26 cellular contexts compared by ENCODE assay signal in the genomic region with DNA sequence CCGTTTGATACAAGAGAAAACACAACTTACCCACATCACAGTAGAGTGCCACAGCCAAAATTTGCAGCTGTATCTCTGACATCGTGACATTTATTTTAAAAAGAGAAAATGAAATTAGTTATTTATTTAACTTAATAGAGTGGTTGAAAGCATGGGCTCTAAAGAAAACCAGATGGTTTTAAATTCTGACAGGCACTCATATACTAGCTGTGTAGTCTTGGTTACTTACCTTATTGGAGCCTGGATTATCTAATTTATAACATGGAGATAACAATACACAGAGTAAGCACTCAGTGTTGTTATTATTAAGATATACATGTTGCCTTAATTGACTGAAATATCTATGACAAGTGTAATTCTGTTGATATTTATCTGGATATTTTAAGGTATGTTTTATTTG.
"Had no signal": no experiment of that assay in that cellular context is flagged by ENCODE, and none has a peak within 500 bp of the region (broad histone marks: within the 10 kb centered on the region; RNA-seq: fewer than 3 reads in every experiment).

No MANE protein-coding gene starts in this region.

- H3K36me3 ChIP-seq: stomach, suprapubic skin, thoracic aorta, thyroid gland, tibial artery, tibial nerve, transverse colon, upper lobe of left lung, upper lobe of right lung, uterus, vagina had no signal

- H3K27ac ChIP-seq: stomach, suprapubic skin, testis, thoracic aorta, thyroid gland, tibial artery, tibial nerve, transverse colon, upper lobe of left lung, upper lobe of right lung, uterus, vagina had no signal

- H3K9me3 ChIP-seq: stomach, suprapubic skin, testis, thoracic aorta, thyroid gland, tibial artery, tibial nerve, transverse colon, upper lobe of left lung, upper lobe of right lung, uterus, vagina had no signal

- H3K4me3 ChIP-seq: stomach, suprapubic skin, testis, thoracic aorta, thyroid gland, tibial artery, tibial nerve, transverse colon, upper lobe of left lung, upper lobe of right lung, uterus, vagina had no signal

- DNase-seq: stimulated activated CD4-positive, alpha-beta T cell treated with anti-CD3 and anti-CD28 coated beads, Interleukin-2, amount 100 ng/mL, for 48 hours; stimulated activated CD4-positive, alpha-beta T cell treated with anti-CD3 and anti-CD28 coated beads, Interleukin-4, amount 100 ng/mL, for 1 hour; stimulated activated CD4-positive, alpha-beta T cell treated with anti-CD3 and anti-CD28 coated beads, Interleukin-4, amount 100 ng/mL, for 24 hours; stimulated activated CD4-positive, alpha-beta T cell treated with anti-CD3 and anti-CD28 coated beads, Interleukin-4, amount 100 ng/mL, for 4 hours; stimulated activated CD8-positive, alpha-beta memory T cell treated with anti-CD3 and anti-CD28 coated beads, Interleukin-4, amount 100 ng/mL, for 48 hours; stimulated activated naive B cell treated with anti-CD40 and anti-IgM and Interleukin-4, amounts not matched to agents 10 μg/mL and 1 μg/mL and 100 μg/mL, for 72 hours; stimulated activated naive CD4-positive, alpha-beta T cell; stimulated activated naive CD4-positive, alpha-beta T cell treated with Interleukin-2 at 50 U/mL for 16 hours; stimulated activated naive CD8-positive, alpha-beta T cell treated with anti-CD3 and anti-CD28 coated beads, Interleukin-15, amount 100 ng/mL, for 72 hours; stimulated activated naive CD8-positive, alpha-beta T cell treated with anti-CD3 and anti-CD28 coated beads, Interleukin-15, Interleukin-2, amounts not matched to agents 100 U/mL and 50 U/mL, for 24 hours; stomach; substantia nigra; testis; thyroid gland; tibial artery; transverse colon; trophoblast cell; upper lobe of left lung; upper lobe of right lung; uterus had no signal

- H3K4me1 ChIP-seq: stomach, suprapubic skin, testis, thyroid gland, tibial nerve, transverse colon, upper lobe of left lung, upper lobe of right lung, uterus, vagina had no signal

- ATAC-seq: stimulated activated effector memory CD8-positive, alpha-beta T cell treated with anti-CD3 and anti-CD28 coated beads, Interleukin-12 subunit alpha, Interleukin-12 subunit beta, amount 100 ng/mL, for 72 hours; stimulated activated memory B cell treated with anti-CD40 and anti-IgM and Interleukin-4, amounts not matched to agents 10 μg/mL and 1 μg/mL and 100 μg/mL, for 72 hours; stimulated activated naive B cell treated with anti-CD40 and anti-IgM and Interleukin-4, amounts not matched to agents 10 μg/mL and 1 μg/mL and 100 μg/mL, for 72 hours; stimulated activated naive CD8-positive, alpha-beta T cell treated with anti-CD3 and anti-CD28 coated beads, Interleukin-15, amount 100 ng/mL, for 72 hours; stimulated activated naive CD8-positive, alpha-beta T cell treated with anti-CD3 and anti-CD28 coated beads, Interleukin-15, Interleukin-2, amounts not matched to agents 100 U/mL and 50 U/mL, for 24 hours; upper lobe of right lung had no signal

- H3K27me3 ChIP-seq: stomach, suprapubic skin, testis, thyroid gland, tibial artery, tibial nerve, transverse colon, upper lobe of left lung, upper lobe of right lung, uterus, vagina had no signal
